1 cellular context compared by ENCODE assay signal in the genomic region with DNA sequence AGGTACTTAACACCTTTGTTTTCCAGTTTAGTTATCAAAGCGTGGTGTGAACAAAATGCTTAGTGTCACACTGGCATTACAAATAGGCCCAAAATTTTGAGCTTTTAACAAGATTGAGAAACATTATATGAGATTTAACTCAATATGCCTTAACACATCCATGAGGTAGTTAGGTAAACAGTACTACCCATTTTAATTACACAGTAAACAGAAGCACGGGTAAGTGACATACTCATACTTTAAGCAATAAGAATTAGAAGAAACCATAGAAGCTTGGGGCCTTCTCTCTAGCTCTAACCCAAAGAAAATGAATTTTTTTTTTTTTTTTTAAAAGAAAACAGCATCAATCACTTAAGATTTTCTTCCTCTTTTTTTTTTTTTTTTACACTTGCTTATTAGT.
TF ChIP-seq lines count a peak whose summit lies in the region.

No MANE protein-coding gene starts in this region.

TF ChIP-seq in WTC11, 78 proteins besides CTCF, POLR2A, EP300 and RAD21 (continued from another document):
- no peak for TF ChIP-seq SMAD3 (CRISPR knock-in tag; IDR thresholded peaks at IDR 0.05; ENCODE audit: borderline replicate concordance)
- no peak for TF ChIP-seq NR2C2 (CRISPR knock-in tag; IDR thresholded peaks at IDR 0.05)
- TF ChIP-seq PRRX2 (CRISPR knock-in tag; IDR thresholded peaks at IDR 0.05), result no peak
- TF ChIP-seq RELA (CRISPR knock-in tag; IDR thresholded peaks at IDR 0.05; ENCODE audit: borderline replicate concordance), result no peak
- TF ChIP-seq ATF2 (CRISPR knock-in tag; IDR thresholded peaks at IDR 0.05; ENCODE audit: borderline replicate concordance, low read depth), result no peak
